11 cellular contexts compared by ENCODE assay signal in the genomic region with DNA sequence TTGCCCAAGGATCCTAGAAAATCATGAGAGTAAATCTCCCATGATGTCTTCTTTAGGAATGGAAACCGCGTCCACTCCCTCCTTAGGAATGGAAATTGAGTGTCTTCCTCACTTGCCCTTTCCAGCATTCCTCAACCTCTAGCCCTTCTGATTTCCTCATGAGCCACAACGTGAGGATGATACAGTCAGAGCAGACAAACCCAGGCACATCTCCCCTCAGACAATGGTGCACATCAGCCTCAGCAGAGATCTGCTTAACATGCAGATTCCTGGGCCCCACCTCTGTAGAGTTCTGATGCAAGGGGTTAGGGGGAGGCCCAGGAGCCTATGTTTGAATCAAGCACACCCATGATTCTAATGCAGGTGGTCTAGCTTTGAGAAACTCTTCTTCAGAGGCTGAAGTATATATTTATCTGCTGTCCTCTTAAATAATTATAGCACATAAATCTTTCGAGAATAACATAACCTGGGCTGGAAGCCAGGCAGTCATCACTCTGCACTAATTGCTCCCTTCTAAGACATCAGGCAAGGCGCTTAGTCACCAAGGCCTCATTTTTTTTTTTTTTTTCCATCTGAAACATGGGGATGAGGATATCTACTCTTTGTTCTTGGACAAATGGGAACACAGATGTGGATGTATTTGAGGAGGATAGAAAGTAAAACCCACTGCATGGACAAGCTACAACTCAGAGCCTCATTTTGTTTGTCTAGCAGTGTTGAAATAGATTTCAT.
DNase-seq lines count a peak whose midpoint lies in the region; ATAC-seq and TF ChIP-seq lines count a peak whose summit lies in the region.
"Had no signal": no experiment of that assay in that cellular context is flagged by ENCODE, and none has a peak within 500 bp of the region (broad histone marks: within the 10 kb centered on the region; RNA-seq: fewer than 3 reads in every experiment).

No MANE protein-coding gene starts in this region.

- H3K4me3 ChIP-seq in foreskin fibroblast (ENCODE audit: low read depth in 1 of 2, low read length in 2 of 2): no peak overlapping the region
- H3K4me3 ChIP-seq: gastrocnemius medialis, thyroid gland had no signal

- peaks cover 9 to 15% of the 10 kb centered on the region in 2 donors for H3K27me3 Mint-ChIP-seq in effector memory CD8-positive, alpha-beta T cell

- no peak overlapping the region for H3K4me3 Mint-ChIP-seq in effector memory CD8-positive, alpha-beta T cell

- no peaks in the 10 kb centered on the region for H3K4me1 Mint-ChIP-seq in effector memory CD8-positive, alpha-beta T cell (ENCODE audit: low read depth in 2 of 2)

- H3K36me3 Mint-ChIP-seq in effector memory CD8-positive, alpha-beta T cell (ENCODE audit: insufficient read depth): no peaks in the 10 kb centered on the region

- peak; percentile 23 for DNase-seq in NCI-H1092 treated with DMSO at 0.1 percent for 48 hours (lab: John Stamatoyannopoulos, UW)
- no peak for DNase-seq in NCI-H1092 (lab: John Stamatoyannopoulos, UW)
- peak; percentile 50 to 54 for DNase-seq in SHP77 (lab: John Stamatoyannopoulos, UW)
- peak; percentile 65 to 72 for DNase-seq in foreskin fibroblast
- peak; percentile 50 for DNase-seq in superior temporal gyrus (ENCODE audit: extremely low spot score)
- DNase-seq in activated CD8-positive, alpha-beta memory T cell treated with anti-CD3 and anti-CD28 coated beads, Interleukin-2, amount 50 U/mL, for 4 hours: no peak
- DNase-seq in effector memory CD8-positive, alpha-beta T cell: no peak
- no peak for DNase-seq in GF-D8 (lab: John Stamatoyannopoulos, UW)
- DNase-seq: gastrocnemius medialis, right cardiac atrium, thyroid gland had no signal

- ATAC-seq in effector memory CD8-positive, alpha-beta T cell (replicated peaks): no peak
- ATAC-seq: gastrocnemius medialis had no signal

- TF ChIP-seq CTCF in foreskin fibroblast (IDR thresholded peaks at IDR 0.05; ENCODE audit: low read depth, low read length): no peak

- H3K9me3 Mint-ChIP-seq in effector memory CD8-positive, alpha-beta T cell: no peaks in the 10 kb centered on the region

- no peak overlapping the region for H3K27ac Mint-ChIP-seq in effector memory CD8-positive, alpha-beta T cell

Comparison
In these comparisons a context has a peak if more than half of its experiments do, and no peak if none do; other contexts are left out.
1. DNase-seq: peak in NCI-H1092 treated with DMSO at 0.1 percent for 48 hours (single experiment), SHP77 (2 of 2), foreskin fibroblast (2 of 2) and superior temporal gyrus (single experiment); none in NCI-H1092 (single experiment), activated CD8-positive, alpha-beta memory T cell treated with anti-CD3 and anti-CD28 coated beads, Interleukin-2, amount 50 U/mL, for 4 hours (single experiment), effector memory CD8-positive, alpha-beta T cell (0 of 3) and GF-D8 (single experiment).